10 cellular contexts compared by ENCODE assay signal in genomic region chr19:6528544-6529121, GRCh38.
DNase-seq lines count a peak whose midpoint lies in the region; ATAC-seq and TF ChIP-seq lines count a peak whose summit lies in the region.
"Had no signal": no experiment of that assay in that cellular context is flagged by ENCODE, and none has a peak within 500 bp of the region (broad histone marks: within the 10 kb centered on the region; RNA-seq: fewer than 3 reads in every experiment).

No MANE protein-coding gene starts in this region.

- H3F3A ChIP-seq in SU-DHL-6 (ENCODE audit: insufficient read depth): peaks cover 32% of the 10 kb centered on the region

- no peaks in the 10 kb centered on the region for H3K9me2 ChIP-seq in SU-DHL-6 (replicated peaks; ENCODE audit: insufficient read depth, low read length)

- TF ChIP-seq CTCF in GM20000 (IDR thresholded peaks at IDR 0.05; ENCODE audit: extremely low read depth, missing control alignments) (no peak), SU-DHL-6 (IDR thresholded peaks at IDR 0.05; ENCODE audit: insufficient read depth, low read length, poor library complexity, severe bottlenecking) (no peak)

- H3K79me2 ChIP-seq in SU-DHL-6 (ENCODE audit: insufficient read depth, low read length): peaks cover 13% of the 10 kb centered on the region

- H3K9ac ChIP-seq in SU-DHL-6 (ENCODE audit: low read length): peak overlapping the region; percentile 60

- peak overlapping the region; percentile 20 for H2AFZ ChIP-seq in SU-DHL-6 (ENCODE audit: low read depth, low read length, severe bottlenecking)

- H3K4me2 ChIP-seq in SU-DHL-6 (ENCODE audit: low read depth, low read length, poor library complexity, severe bottlenecking): peak overlapping the region; percentile 79

- no peaks in the 10 kb centered on the region for H4K20me1 ChIP-seq in SU-DHL-6 (ENCODE audit: low read depth, low read length)

- H3K27ac ChIP-seq in SU-DHL-6 (ENCODE audit: low read depth, low read length): peak overlapping the region; percentile 92

- H3K36me3 ChIP-seq in SU-DHL-6 (ENCODE audit: low read length): no peaks in the 10 kb centered on the region
- H3K36me3 ChIP-seq: HAP-1 had no signal

- no peaks in the 10 kb centered on the region for H3K9me3 ChIP-seq in SU-DHL-6 (ENCODE audit: insufficient read depth, low read length)
- H3K9me3 ChIP-seq: HAP-1 had no signal

- H3K27me3 ChIP-seq in SU-DHL-6 (ENCODE audit: low read length): no peaks in the 10 kb centered on the region

- H3K4me3 ChIP-seq in SU-DHL-6 (ENCODE audit: insufficient read depth, low read length, poor library complexity, severe bottlenecking): peak overlapping the region; percentile 26
- H3K4me3 ChIP-seq: HAP-1 had no signal

- DNase-seq in AML-193 (lab: John Stamatoyannopoulos, UW): peak; percentile 56 to 61
- DNase-seq in GM20000 (ENCODE audit: low spot score): peak; percentile 57
- DNase-seq in iPS-NIHi11 (ENCODE audit: low spot score): peak; percentile 13
- no peak for DNase-seq in NCI-H2171 (lab: John Stamatoyannopoulos, UW)
- DNase-seq in NCI-H82 (lab: John Stamatoyannopoulos, UW): no peak
- DNase-seq in kidney glomerular epithelial cell (lab: John Stamatoyannopoulos, UW): no peak
- DNase-seq: MM.1S had no signal

- ATAC-seq in HG02852 (IDR thresholded peaks at IDR 0.05; ENCODE audit: unreplicated experiment): no peak

Comparison
In these comparisons a context has a peak if more than half of its experiments do, and no peak if none do; other contexts are left out.
1. DNase-seq: peak in AML-193 (2 of 2), GM20000 (single experiment) and iPS-NIHi11 (single experiment); none in NCI-H2171 (single experiment), NCI-H82 (single experiment) and kidney glomerular epithelial cell (single experiment).